ENCODE assay signal across 1 cellular context in genomic region chr16:82943371-82943770, GRCh38.
TF ChIP-seq lines count a peak whose summit lies in the region.

No MANE protein-coding gene starts in this region.

TF ChIP-seq in IMR-90, 13 proteins besides CTCF, POLR2A, EP300 and RAD21:
- TF ChIP-seq MXI1 (IDR thresholded peaks at IDR 0.05; ENCODE audit: borderline replicate concordance, low read depth, low read length) (no peak), BHLHE40 (IDR thresholded peaks at IDR 0.05; ENCODE audit: low read depth, low read length) (no peak), CEBPB (IDR thresholded peaks at IDR 0.05; ENCODE audit: low read depth, low read length) (peak; percentile 67)
